Comparison of ENCODE assay signal across 15 cellular contexts in genomic region chr6:122712093-122712863, GRCh38.
DNase-seq lines count a peak whose midpoint lies in the region; ATAC-seq and TF ChIP-seq lines count a peak whose summit lies in the region.
"Had no signal": no experiment of that assay in that cellular context is flagged by ENCODE, and none has a peak within 500 bp of the region (broad histone marks: within the 10 kb centered on the region; RNA-seq: fewer than 3 reads in every experiment).

No MANE protein-coding gene starts in this region.

- H3K36me3 ChIP-seq in HCT116 (ENCODE audit: control insufficient read depth in 1 of 2, insufficient read depth in 2 of 2, low read length in 2 of 2) (no peaks in the 10 kb centered on the region), PC-3 (ENCODE audit: low read depth, low read length) (no peaks in the 10 kb centered on the region), testis (ENCODE audit: low read depth, missing control alignments) (no peaks in the 10 kb centered on the region)
- H3K36me3 ChIP-seq: BLaER1 had no signal

- H3K9ac ChIP-seq in HCT116 (ENCODE audit: low read length) (no peak overlapping the region), PC-3 (ENCODE audit: low read length) (no peak overlapping the region; the same call in 1 of the 2 replicates)
- H3K9ac ChIP-seq: BLaER1 had no signal

- ATAC-seq in HCT116, result no peak
- peak; percentile 33; the same call in 1 of the 2 replicates for ATAC-seq in PC-3
- ATAC-seq in HG03432 (IDR thresholded peaks at IDR 0.05; ENCODE audit: unreplicated experiment), result no peak
- ATAC-seq: effector memory CD8-positive, alpha-beta T cell; Panc1 had no signal

- H3K4me2 ChIP-seq in HCT116 (ENCODE audit: low read length) (peak overlapping the region; percentile 28), PC-3 (ENCODE audit: low read length) (peak overlapping the region; percentile 62)
- H3K4me2 ChIP-seq: BLaER1 had no signal

- POLR2A ChIA-PET in HCT116 (lab: Charles Lee) (interaction anchor here (1.0 to 1.9 kb wide), 3 partner anchors 12 to 102 kb away, joined by 3 to 6 read pairs (median 3); partner anchors contain the start of gene PKIB), PC-3 (lab: Charles Lee; ENCODE audit: unreplicated experiment) (no interaction called here)

- H3K9me3 ChIP-seq in HCT116 (ENCODE audit: control insufficient read depth in 1 of 2, insufficient read depth in 1 of 2, low read depth in 1 of 2, low read length in 2 of 2) (no peaks in the 10 kb centered on the region), PC-3 (ENCODE audit: low read length) (no peaks in the 10 kb centered on the region), testis (no peaks in the 10 kb centered on the region)
- H3K9me3 ChIP-seq: BLaER1 had no signal

- H3K79me2 ChIP-seq in HCT116 (ENCODE audit: insufficient read depth, low read length), result no peaks in the 10 kb centered on the region
- no peaks in the 10 kb centered on the region for H3K79me2 ChIP-seq in PC-3 (ENCODE audit: low read length)

- H3K4me1 Mint-ChIP-seq in dendritic cell treated with granulocyte-macrophage colony-stimulating factor and Interleukin-4, amounts not matched to agents 40 ng/mL and 50 ng/mL, for 4 days (ENCODE audit: low read depth), result peaks cover 34% of the 10 kb centered on the region

- H4K20me1 ChIP-seq in HCT116 (ENCODE audit: insufficient read depth), result no peaks in the 10 kb centered on the region
- no peaks in the 10 kb centered on the region for H4K20me1 ChIP-seq in PC-3 (ENCODE audit: low read length)
- H4K20me1 ChIP-seq: BLaER1 had no signal

- H3K9me3 Mint-ChIP-seq in dendritic cell treated with granulocyte-macrophage colony-stimulating factor and Interleukin-4, amounts not matched to agents 40 ng/mL and 50 ng/mL, for 4 days, result no peaks in the 10 kb centered on the region
- H3K9me3 Mint-ChIP-seq: effector memory CD8-positive, alpha-beta T cell had no signal

- intact Hi-C loops in HCT116 (cut with micrococcal nuclease) (no loop called here), PC-3 (cut with micrococcal nuclease) (loop anchor here (5.0 kb wide), 1 partner anchor 100 kb away; the partner anchor contains the start of gene PKIB), dorsolateral prefrontal cortex (cut with DNase I) (no loop called here), testis (cut with DNase I; ENCODE audit: low total_unique reads) (no loop called here)
- intact Hi-C loops in dendritic cell treated with granulocyte-macrophage colony-stimulating factor and Interleukin-4, amounts not matched to agents 40 ng/mL and 50 ng/mL, for 4 days (cut with micrococcal nuclease), result loop anchor here (5.0 kb wide), 1 partner anchor 40 kb away; no protein-coding TSS in a partner anchor

- CTCF ChIA-PET in HCT116 (lab: Charles Lee), result interaction anchor here (1.7 to 2.2 kb wide), 2 partner anchors 14 to 221 kb away, joined by 3 to 5 read pairs; no protein-coding TSS in a partner anchor
- CTCF ChIA-PET in PC-3 (lab: Charles Lee), result no interaction called here

- H3K27me3 ChIP-seq in HCT116 (ENCODE audit: insufficient read depth, low read length) (no peaks in the 10 kb centered on the region), PC-3 (ENCODE audit: low read length) (no peaks in the 10 kb centered on the region), dorsolateral prefrontal cortex (no peaks in the 10 kb centered on the region), testis (no peaks in the 10 kb centered on the region)
- H3K27me3 ChIP-seq: BLaER1 had no signal

- RAD21 ChIA-PET in HCT116 (lab: Charles Lee; ENCODE audit: low non-redundant PET in 1 of 2, low total read pairs in 2 of 2, uncharacterized antibody in 2 of 2, unreplicated experiment in 2 of 2), result no interaction called here

- DNase-seq in HCT116 (ENCODE audit: low read depth, low spot score) (no peak), PC-3 (peak; percentile 69), renal cortical epithelial cell (ENCODE audit: low read depth) (peak; percentile 27), NCI-H2227 (lab: John Stamatoyannopoulos, UW; ENCODE audit: unreplicated experiment) (no peak), dorsolateral prefrontal cortex (no peak), testis (no peak)
- DNase-seq: activated CD4-positive, CD25-positive, alpha-beta regulatory T cell; DND-41; effector memory CD8-positive, alpha-beta T cell; nucleus accumbens; stimulated activated naive CD4-positive, alpha-beta T cell had no signal

- H3K4me1 ChIP-seq in HCT116 (ENCODE audit: control insufficient read depth in 1 of 2, insufficient read depth in 2 of 2, low read length in 2 of 2) (peaks cover 12 to 18% of the 10 kb centered on the region in 2 experiments; a peak in 2 of 4 replicates), PC-3 (ENCODE audit: insufficient read depth, low read length) (peaks cover 19% of the 10 kb centered on the region), testis (no peaks in the 10 kb centered on the region)
- H3K4me1 ChIP-seq: BLaER1 had no signal

- H3K4me3 Mint-ChIP-seq in dendritic cell treated with granulocyte-macrophage colony-stimulating factor and Interleukin-4, amounts not matched to agents 40 ng/mL and 50 ng/mL, for 4 days, result peak overlapping the region; percentile 0
- H3K4me3 Mint-ChIP-seq: effector memory CD8-positive, alpha-beta T cell had no signal

- 56 to 62% methylated on average over 4 of the region's 4 CpGs for WGBS in testis, 2 donors

- BruUV-seq in HCT116 (replicated peaks; lab: Mats Ljungman, UMichigan), result no TSS peak
- no TSS peak for BruUV-seq in PC-3 (replicated peaks; lab: Mats Ljungman, UMichigan)

- no peaks in the 10 kb centered on the region for H3F3A ChIP-seq in PC-3 (ENCODE audit: low read length, unreplicated experiment)

- peaks cover 10% of the 10 kb centered on the region for H3K27me3 Mint-ChIP-seq in dendritic cell treated with granulocyte-macrophage colony-stimulating factor and Interleukin-4, amounts not matched to agents 40 ng/mL and 50 ng/mL, for 4 days
- H3K27me3 Mint-ChIP-seq: effector memory CD8-positive, alpha-beta T cell had no signal

- no peaks in the 10 kb centered on the region for H3K36me3 Mint-ChIP-seq in dendritic cell treated with granulocyte-macrophage colony-stimulating factor and Interleukin-4, amounts not matched to agents 40 ng/mL and 50 ng/mL, for 4 days (ENCODE audit: low read depth)

- peak overlapping the region; percentile 84 for H3K27ac Mint-ChIP-seq in dendritic cell treated with granulocyte-macrophage colony-stimulating factor and Interleukin-4, amounts not matched to agents 40 ng/mL and 50 ng/mL, for 4 days
- H3K27ac Mint-ChIP-seq: effector memory CD8-positive, alpha-beta T cell had no signal

- H3K9me2 ChIP-seq in HCT116 (ENCODE audit: insufficient read depth) (no peaks in the 10 kb centered on the region), PC-3 (replicated peaks; ENCODE audit: low read length) (no peaks in the 10 kb centered on the region)

- H2AFZ ChIP-seq in HCT116 (ENCODE audit: low read depth, low read length, poor library complexity, severe bottlenecking) (no peak overlapping the region), PC-3 (ENCODE audit: low read length) (peak overlapping the region; percentile 33; the same call in 1 of the 2 replicates)

- TF ChIP-seq POLR2A in HCT116 (IDR thresholded peaks at IDR 0.05; ENCODE audit: borderline replicate concordance, extremely low read depth, insufficient read depth, insufficient read length) (no peak), testis (IDR thresholded peaks at IDR 0.05) (no peak)

- H3K27ac ChIP-seq in HCT116 (ENCODE audit: low read depth, low read length) (no peak overlapping the region; the same call in 1 of the 2 replicates), PC-3 (ENCODE audit: low read length) (peak overlapping the region; percentile 67), dorsolateral prefrontal cortex (peak overlapping the region in 1 of 59 donors; percentile 10), testis (no peak overlapping the region)
- H3K27ac ChIP-seq: BLaER1 had no signal

- TF ChIP-seq CTCF in HCT116 (IDR thresholded peaks at IDR 0.05 in 2 of 3, conservative IDR thresholded peaks at IDR 0.05 in 1 of 3; ENCODE audit: borderline replicate concordance in 1 of 3, insufficient read depth in 1 of 3, low read depth in 2 of 3, low read length in 2 of 3) (no peak), PC-3 (conservative IDR thresholded peaks at IDR 0.05; ENCODE audit: low read depth, low read length) (no peak), dorsolateral prefrontal cortex (IDR thresholded peaks at IDR 0.05 in 54 of 56, conservative IDR thresholded peaks at IDR 0.05 in 2 of 56; ENCODE audit: low read depth in 1 of 56, partially characterized antibody in 56 of 56) (no peak), testis (IDR thresholded peaks at IDR 0.05) (no peak)

- no peak for TF ChIP-seq RAD21 in HCT116 (IDR thresholded peaks at IDR 0.05; ENCODE audit: low read depth)

- H3K4me3 ChIP-seq in HCT116 (replicated peaks in 1 of 2; ENCODE audit: low read depth in 1 of 2, low read length in 2 of 2) (no peak overlapping the region), PC-3 (ENCODE audit: low read length) (peak overlapping the region; percentile 37; the same call in 1 of the 2 replicates), dorsolateral prefrontal cortex (no peak overlapping the region), testis (no peak overlapping the region)
- H3K4me3 ChIP-seq: BLaER1 had no signal

TF ChIP-seq in HCT116, 20 proteins besides CTCF, POLR2A, EP300 and RAD21:
- peak; percentile 19; the same call in 1 of the 2 replicates for TF ChIP-seq FOSL1 (IDR thresholded peaks at IDR 0.05; ENCODE audit: low read depth)
- TF ChIP-seq JUND (IDR thresholded peaks at IDR 0.05), result peak; percentile 23; the same call in 1 of the 2 replicates
- no peak for TF ChIP-seq ELF1 (IDR thresholded peaks at IDR 0.05; ENCODE audit: borderline replicate concordance, low read depth)
TF ChIP-seq in HCT116: peak in this region for 2.

Comparison
In these comparisons a context has a peak if more than half of its experiments do, and no peak if none do; other contexts are left out.
1. DNase-seq: peak in PC-3 (single experiment) and renal cortical epithelial cell (single experiment); none in HCT116 (single experiment), NCI-H2227 (single experiment), dorsolateral prefrontal cortex (0 of 10) and testis (single experiment).
2. intact Hi-C loops: an anchor here in PC-3 (5.0 kb wide) and dendritic cell treated with granulocyte-macrophage colony-stimulating factor and Interleukin-4, amounts not matched to agents 40 ng/mL and 50 ng/mL, for 4 days (5.0 kb wide); none called in HCT116, dorsolateral prefrontal cortex and testis.